Comparison of ENCODE assay signal across 8 cellular contexts in the genomic region with DNA sequence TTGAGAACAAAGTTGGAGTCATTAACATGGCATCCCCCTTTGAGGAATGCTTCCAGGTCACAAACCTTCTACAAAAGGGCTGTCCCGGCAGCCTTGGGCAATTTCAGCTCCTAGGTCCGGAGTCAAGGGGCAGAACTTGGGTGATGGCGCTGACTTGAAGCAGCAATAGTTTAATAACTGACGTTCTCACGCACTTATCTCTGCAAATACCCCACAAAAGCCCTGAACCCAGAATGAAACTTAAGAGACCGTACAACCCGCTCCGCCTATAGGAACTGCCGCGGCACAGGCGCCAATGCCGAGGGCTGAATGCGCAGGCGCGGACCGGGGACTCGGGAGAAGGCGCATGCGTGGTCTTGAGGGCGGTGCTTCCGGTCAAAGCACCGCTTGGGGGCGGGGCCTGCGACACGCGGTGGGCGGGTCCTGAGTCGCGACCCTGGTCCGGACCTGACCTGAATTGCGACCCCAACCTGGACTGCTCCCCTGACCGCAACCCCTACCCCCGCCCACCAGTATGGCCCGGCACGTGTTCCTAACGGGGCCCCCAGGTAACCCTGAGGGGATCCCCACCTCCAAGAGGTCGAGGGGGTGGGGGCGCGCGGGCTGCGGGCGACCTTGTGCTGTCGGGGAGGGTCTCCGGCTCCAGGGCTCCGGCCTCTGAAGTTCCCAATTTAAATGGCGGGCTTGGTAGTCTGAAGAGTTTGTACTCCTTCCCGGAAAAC. TPM values are rescaled to one million over a fixed set of nuclear protein-coding genes. Genes with fewer than 3 reads are reported as not detected.
DNase-seq lines count a peak whose midpoint lies in the region; ATAC-seq, FAIRE-seq and TF ChIP-seq lines count a peak whose summit lies in the region.

Gene NTPCR, plus strand, starts transcription at position 415 of the 722 bp plus-strand sequence. Its CDS starts 100 bp downstream, at position 515.

- no peaks in the 10 kb centered on the region for H3K36me3 ChIP-seq in mucosa of descending colon (ENCODE audit: low read depth)

- intact Hi-C loops in mucosa of descending colon (cut with DNase I, micrococcal nuclease) = loop anchor here in 1 of 2 donors (5.0 kb wide), 1 partner anchor 313 kb away; no protein-coding TSS in a partner anchor

- no peaks in the 10 kb centered on the region for H3K9me3 ChIP-seq in mucosa of descending colon

- peak; percentile 95 for DNase-seq in D721Med (ENCODE audit: insufficient read length, low spot score)
- DNase-seq in HuH-7 (ENCODE audit: low spot score) = peak; percentile 97
- DNase-seq in OCI-M1 (lab: John Stamatoyannopoulos, UW) = peak; percentile 97
- peak; percentile 95 for DNase-seq in activated T-cell treated with anti-CD3 and anti-CD28 coated beads for 24 hours (ENCODE audit: low read depth)
- DNase-seq in epithelial cell of esophagus (ENCODE audit: low read depth) = peak; percentile 91
- DNase-seq in mucosa of descending colon = peak; percentile 95 to 98 (median 96)
- peak; percentile 94 for DNase-seq in stimulated activated CD8-positive, alpha-beta memory T cell treated with anti-CD3 and anti-CD28 coated beads, Interleukin-4, amount 100 ng/mL, for 24 hours (ENCODE audit: low read depth)

- ATAC-seq in GM21515 (IDR thresholded peaks at IDR 0.05; ENCODE audit: unreplicated experiment) = peak; percentile 89
- ATAC-seq in mucosa of descending colon = peak; percentile 96

- peak; percentile 81 for FAIRE-seq in D721Med (lab: Jason Lieb, UNC)

- TF ChIP-seq CTCF in D721Med (IDR thresholded peaks at IDR 0.05; ENCODE audit: insufficient read depth, missing control alignments) = no peak
- TF ChIP-seq CTCF in epithelial cell of esophagus (IDR thresholded peaks at IDR 0.05; ENCODE audit: insufficient read depth, low read depth, low read length, missing control alignments) = peak; percentile 33
- TF ChIP-seq CTCF in mucosa of descending colon (IDR thresholded peaks at IDR 0.05) = no peak

- H3K4me3 ChIP-seq in epithelial cell of esophagus (ENCODE audit: low read length) (peak within 1 kb of the TSS; percentile 86), mucosa of descending colon (peak within 1 kb of the TSS; percentile 82)

- H3K4me1 ChIP-seq in mucosa of descending colon (ENCODE audit: low read depth) = peaks cover 24% of the 10 kb centered on the region

RNA-seq across cellular contexts. Expression of gene NTPCR, which starts in this region (rescaled TPM):
- total RNA-seq in mucosa of descending colon = 10 to 100 TPM; 36.5 to 49.9 (median 46.4) TPM

Comparison
In these comparisons a context has a peak if more than half of its experiments do, and no peak if none do; other contexts are left out.
1. Peak in every context shown above with its lines: DNase-seq, ATAC-seq and H3K4me3 ChIP-seq.